In the genomic region with DNA sequence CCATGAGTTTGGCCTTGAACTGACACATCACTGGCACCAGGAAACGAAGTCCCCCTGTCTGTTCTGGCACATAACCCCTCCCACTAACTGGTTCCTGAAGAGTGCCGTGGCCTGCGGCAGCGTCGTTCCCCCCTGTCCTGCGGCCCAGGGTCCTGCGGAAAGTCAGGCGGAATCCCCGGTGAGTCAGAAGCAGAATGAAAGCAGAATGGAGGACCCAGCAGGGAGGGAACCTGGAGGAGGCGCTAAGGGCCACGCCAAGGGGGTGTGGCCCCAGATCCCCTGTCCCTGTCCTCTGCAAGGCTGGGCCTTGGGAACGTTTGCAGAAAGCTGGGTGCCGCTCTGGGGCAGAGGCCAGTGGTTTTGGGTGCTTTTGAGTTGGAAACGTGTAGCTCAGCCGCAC, we compare ENCODE assay signal across 1 cellular context.
A peak's percentile ranks its signal among the peaks of the same experiment; 100 is the strongest.
TF ChIP-seq lines count a peak whose summit lies in the region.

No MANE protein-coding gene starts in this region.

TF ChIP-seq in K562, 482 proteins besides CTCF, POLR2A, EP300 and RAD21 (continued from another document):
- TF ChIP-seq, protein P1, sequence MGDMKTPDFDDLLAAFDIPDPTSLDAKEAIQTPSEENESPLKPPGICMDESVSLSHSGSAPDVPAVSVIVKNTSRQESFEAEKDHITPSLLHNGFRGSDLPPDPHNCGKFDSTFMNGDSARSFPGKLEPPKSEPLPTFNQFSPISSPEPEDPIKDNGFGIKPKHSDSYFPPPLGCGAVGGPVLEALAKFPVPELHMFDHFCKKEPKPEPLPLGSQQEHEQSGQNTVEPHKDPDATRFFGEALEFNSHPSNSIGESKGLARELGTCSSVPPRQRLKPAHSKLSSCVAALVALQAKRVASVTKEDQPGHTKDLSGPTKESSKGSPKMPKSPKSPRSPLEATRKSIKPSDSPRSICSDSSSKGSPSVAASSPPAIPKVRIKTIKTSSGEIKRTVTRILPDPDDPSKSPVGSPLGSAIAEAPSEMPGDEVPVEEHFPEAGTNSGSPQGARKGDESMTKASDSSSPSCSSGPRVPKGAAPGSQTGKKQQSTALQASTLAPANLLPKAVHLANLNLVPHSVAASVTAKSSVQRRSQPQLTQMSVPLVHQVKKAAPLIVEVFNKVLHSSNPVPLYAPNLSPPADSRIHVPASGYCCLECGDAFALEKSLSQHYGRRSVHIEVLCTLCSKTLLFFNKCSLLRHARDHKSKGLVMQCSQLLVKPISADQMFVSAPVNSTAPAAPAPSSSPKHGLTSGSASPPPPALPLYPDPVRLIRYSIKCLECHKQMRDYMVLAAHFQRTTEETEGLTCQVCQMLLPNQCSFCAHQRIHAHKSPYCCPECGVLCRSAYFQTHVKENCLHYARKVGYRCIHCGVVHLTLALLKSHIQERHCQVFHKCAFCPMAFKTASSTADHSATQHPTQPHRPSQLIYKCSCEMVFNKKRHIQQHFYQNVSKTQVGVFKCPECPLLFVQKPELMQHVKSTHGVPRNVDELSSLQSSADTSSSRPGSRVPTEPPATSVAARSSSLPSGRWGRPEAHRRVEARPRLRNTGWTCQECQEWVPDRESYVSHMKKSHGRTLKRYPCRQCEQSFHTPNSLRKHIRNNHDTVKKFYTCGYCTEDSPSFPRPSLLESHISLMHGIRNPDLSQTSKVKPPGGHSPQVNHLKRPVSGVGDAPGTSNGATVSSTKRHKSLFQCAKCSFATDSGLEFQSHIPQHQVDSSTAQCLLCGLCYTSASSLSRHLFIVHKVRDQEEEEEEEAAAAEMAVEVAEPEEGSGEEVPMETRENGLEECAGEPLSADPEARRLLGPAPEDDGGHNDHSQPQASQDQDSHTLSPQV (IDR thresholded peaks at IDR 0.05) = no peak
- TF ChIP-seq ZNF436 (CRISPR knock-in tag; IDR thresholded peaks at IDR 0.05) (no peak), CBX1 (IDR thresholded peaks at IDR 0.05; ENCODE audit: low read depth) (no peak), FOXA3 (CRISPR knock-in tag; conservative IDR thresholded peaks at IDR 0.05 in 1 of 2, IDR thresholded peaks at IDR 0.05 in 1 of 2) (0 out of 4 replicates have a peak, but pooled peaks of 1 of the 2 experiments have one; percentile 30), CC2D1A (IDR thresholded peaks at IDR 0.05) (no peak), CBFA2T3 (IDR thresholded peaks at IDR 0.05) (no peak), ZKSCAN3 (CRISPR knock-in tag; IDR thresholded peaks at IDR 0.05) (no peak), ZNF282 (CRISPR knock-in tag; IDR thresholded peaks at IDR 0.05) (no peak), TFAP4 (CRISPR knock-in tag; IDR thresholded peaks at IDR 0.05; ENCODE audit: borderline replicate concordance) (peak; percentile 32; the same call in 1 of the 2 replicates), IRF1 (CRISPR knock-in tag; IDR thresholded peaks at IDR 0.05; ENCODE audit: borderline replicate concordance) (no peak), ZFP36 (IDR thresholded peaks at IDR 0.05; ENCODE audit: low read depth, low read length, partially characterized antibody) (peak; percentile 65)
- TF ChIP-seq, protein P2, sequence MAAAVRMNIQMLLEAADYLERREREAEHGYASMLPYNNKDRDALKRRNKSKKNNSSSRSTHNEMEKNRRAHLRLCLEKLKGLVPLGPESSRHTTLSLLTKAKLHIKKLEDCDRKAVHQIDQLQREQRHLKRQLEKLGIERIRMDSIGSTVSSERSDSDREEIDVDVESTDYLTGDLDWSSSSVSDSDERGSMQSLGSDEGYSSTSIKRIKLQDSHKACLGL (CRISPR knock-in tag; IDR thresholded peaks at IDR 0.05; ENCODE audit: borderline replicate concordance, poor library complexity, severe bottlenecking) = no peak
TF ChIP-seq in K562: peak in this region for 13.
